In the genomic region with DNA sequence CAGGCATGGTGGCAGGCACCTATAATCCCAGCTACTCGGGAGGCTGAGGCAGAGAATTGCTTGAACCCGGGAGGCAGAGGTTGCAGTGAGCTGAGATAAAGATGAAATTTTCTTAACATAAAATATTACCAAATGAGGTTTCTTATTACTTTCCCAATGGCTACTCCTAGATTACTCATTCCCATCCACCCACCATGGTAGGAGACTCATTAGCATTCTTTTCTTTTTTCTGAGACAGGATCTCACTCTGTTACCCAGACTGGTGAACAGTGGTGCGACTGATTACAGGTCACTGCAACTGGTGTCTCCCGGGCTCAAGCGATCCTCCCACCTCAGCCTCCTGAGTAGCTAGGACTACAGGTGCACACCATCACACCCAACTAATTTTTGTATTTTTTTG, we compare ENCODE assay signal across 6 cellular contexts.
A peak's percentile ranks its signal among the peaks of the same experiment; 100 is the strongest.
DNase-seq lines count a peak whose midpoint lies in the region; TF ChIP-seq lines count a peak whose summit lies in the region.
"Not testable (repeated sequence)": the region's sequence is repeated elsewhere in the genome, so short reads cannot be mapped to it uniquely, and the experiment has no call there.

No MANE protein-coding gene starts in this region.

- H3K27ac Mint-ChIP-seq in chondrocyte (ENCODE audit: unreplicated experiment), result peak overlapping the region; percentile 59

- H3K4me2 ChIP-seq in GM23248 (ENCODE audit: unreplicated experiment), result peak overlapping the region; percentile 34
- not testable (repeated sequence) for H3K4me2 ChIP-seq in smooth muscle cell

- H3K79me2 ChIP-seq in GM23248 (ENCODE audit: insufficient read depth) (peaks cover 96% of the 10 kb centered on the region), smooth muscle cell (ENCODE audit: low read depth) (peaks cover 71% of the 10 kb centered on the region)

- H3K4me1 Mint-ChIP-seq in chondrocyte (ENCODE audit: low read depth), result peaks cover 25% of the 10 kb centered on the region

- H3K27me3 Mint-ChIP-seq in chondrocyte (ENCODE audit: low read depth), result not testable (repeated sequence)

- H3K9me2 ChIP-seq in GM23248 (ENCODE audit: insufficient read depth), result not testable (repeated sequence)

- not testable (repeated sequence) for H2AFZ ChIP-seq in GM23248; smooth muscle cell (ENCODE audit: low read depth)

- DNase-seq in EL (peak; percentile 20), GM23248 (peak; percentile 53), NCI-H226 (peak; percentile 5), non-pigmented ciliary epithelial cell (ENCODE audit: low read depth) (peak; percentile 14)
- not testable (repeated sequence) for DNase-seq in chondrocyte (ENCODE audit: low spot score); smooth muscle cell (lab: John Stamatoyannopoulos, UW; ENCODE audit: unreplicated experiment)

- not testable (repeated sequence) for H3K9me3 Mint-ChIP-seq in chondrocyte (ENCODE audit: low read depth)

- H3K27ac ChIP-seq in GM23248 (peak overlapping the region; percentile 37), smooth muscle cell (ENCODE audit: low read depth) (peak overlapping the region; percentile 20)

- in situ Hi-C loops in GM23248 (cut with MboI), result not testable (repeated sequence)

- not testable (repeated sequence) for H3K27me3 ChIP-seq in GM23248 (replicated peaks; ENCODE audit: insufficient read depth); smooth muscle cell (ENCODE audit: low read depth)

- H3K36me3 ChIP-seq in GM23248 (ENCODE audit: low read depth); smooth muscle cell (ENCODE audit: low read depth): not testable (repeated sequence)

- H4K20me1 ChIP-seq in GM23248 (ENCODE audit: insufficient read depth), result not testable (repeated sequence)
- peaks cover 52% of the 10 kb centered on the region for H4K20me1 ChIP-seq in smooth muscle cell (ENCODE audit: low read depth)

- not testable (repeated sequence) for TF ChIP-seq CTCF in chondrocyte (IDR thresholded peaks at IDR 0.05); smooth muscle cell (IDR thresholded peaks at IDR 0.05; ENCODE audit: borderline replicate concordance, insufficient read depth, poor library complexity, severe bottlenecking)

- peaks cover 30% of the 10 kb centered on the region for H3F3A ChIP-seq in GM23248 (ENCODE audit: insufficient read depth)
- not testable (repeated sequence) for H3F3A ChIP-seq in smooth muscle cell (ENCODE audit: low read depth)

- 91 to 92% methylated on average over 5 of the region's 5 CpGs for WGBS in GM23248 (ENCODE audit: low coverage in 1 of 2, low lambda C conversion rate in 2 of 2, missing lambda C conversion rate in 2 of 2), 2 experiments
- 96% methylated on average over 5 of the region's 5 CpGs for WGBS in smooth muscle cell (ENCODE audit: low lambda C conversion rate)

- H3K4me1 ChIP-seq in GM23248 (ENCODE audit: insufficient read depth), result peaks cover 23% of the 10 kb centered on the region
- H3K4me1 ChIP-seq in smooth muscle cell (ENCODE audit: low read depth), result not testable (repeated sequence)

- H3K9ac ChIP-seq in GM23248; smooth muscle cell (ENCODE audit: low read depth): not testable (repeated sequence)

- peaks cover 21% of the 10 kb centered on the region for H3K36me3 Mint-ChIP-seq in chondrocyte (ENCODE audit: low read depth)

- H3K4me3 Mint-ChIP-seq in chondrocyte (ENCODE audit: unreplicated experiment), result not testable (repeated sequence)

- H3K9me3 ChIP-seq in GM23248 (ENCODE audit: low read depth); smooth muscle cell (replicated peaks; ENCODE audit: low read depth): not testable (repeated sequence)

- not testable (repeated sequence) for H3K4me3 ChIP-seq in GM23248, smooth muscle cell
